Comparison of ENCODE assay signal across 19 cellular contexts in genomic region chr2:180364719-180365118, GRCh38.
"Had no signal": no experiment of that assay in that cellular context is flagged by ENCODE, and none has a peak within 500 bp of the region (broad histone marks: within the 10 kb centered on the region; RNA-seq: fewer than 3 reads in every experiment).

No MANE protein-coding gene starts in this region.

- H3K4me1 ChIP-seq: pancreas, right lobe of liver, uterus had no signal

- H3K27ac ChIP-seq: brain microvascular endothelial cell, left lung, pancreas, right lobe of liver, uterus had no signal

- H3K36me3 ChIP-seq: brain microvascular endothelial cell, left lung, pancreas, right lobe of liver, transverse colon, uterus had no signal

- H3K4me3 ChIP-seq: left lung, lung, pancreas, right lobe of liver, transverse colon, uterus had no signal

- H3K27me3 ChIP-seq: brain microvascular endothelial cell, left lung, pancreas, right lobe of liver, transverse colon, uterus had no signal

- DNase-seq: activated T-cell treated with anti-CD3 and anti-CD28 coated beads, Interleukin-2, amount 50 U/mL, for 1 hour; aorta; brain microvascular endothelial cell; caudate nucleus; effector CD4-positive, alpha-beta T cell; hippocampal formation; kidney glomerular epithelial cell; left lung; naive thymus-derived CD4-positive, alpha-beta T cell; pancreas; right lobe of liver; small intestine; stimulated activated CD4-positive, alpha-beta T cell treated with anti-CD3 and anti-CD28 coated beads, Interleukin-2, amount 100 ng/mL, for 24 hours; transverse colon; uterus had no signal

- H3K9me3 ChIP-seq: left lung, pancreas, right lobe of liver, transverse colon, uterus had no signal

- ATAC-seq: activated naive CD4-positive, alpha-beta T cell treated with anti-CD3 and anti-CD28 coated beads, Interleukin-2, amount 50 U/mL, for 72 hours; left lung; naive thymus-derived CD4-positive, alpha-beta T cell; pancreas; right lobe of liver; stimulated activated effector memory CD8-positive, alpha-beta T cell treated with anti-CD3 and anti-CD28 coated beads, Interleukin-12 subunit alpha, Interleukin-12 subunit beta, amount 100 ng/mL, for 72 hours; WTC11 had no signal
